In the genomic region with DNA sequence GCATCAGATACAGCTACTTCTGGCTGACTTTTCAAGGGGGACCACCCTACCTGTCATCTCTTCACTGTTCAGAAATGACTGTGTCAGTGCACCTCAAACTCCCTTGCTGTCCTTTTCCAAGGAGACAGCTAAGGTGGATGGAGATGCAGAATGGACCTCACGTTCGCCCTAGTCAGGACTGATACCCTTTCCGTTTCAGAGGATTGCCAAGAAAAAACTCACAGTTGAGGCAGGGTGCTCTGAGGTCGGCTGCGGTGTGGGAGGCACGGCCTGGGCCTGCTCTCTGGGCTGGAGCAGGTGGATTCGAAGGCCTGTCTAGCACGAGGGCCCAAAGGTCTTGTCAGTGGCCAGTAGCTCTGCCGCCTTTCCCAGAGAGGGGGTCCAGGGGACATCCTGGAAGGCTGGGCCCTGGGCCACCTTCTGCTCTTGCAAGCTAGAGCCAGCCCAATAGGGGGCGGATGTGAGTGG, we compare ENCODE assay signal across 6 cellular contexts. TPM values are rescaled to one million over a fixed set of nuclear protein-coding genes. Genes with fewer than 3 reads are reported as not detected.
DNase-seq lines count a peak whose midpoint lies in the region; ATAC-seq and TF ChIP-seq lines count a peak whose summit lies in the region.

No MANE protein-coding gene starts in this region.

- H3K27ac ChIP-seq in SU-DHL-6 (ENCODE audit: low read depth, low read length) (peak overlapping the region; percentile 64), endodermal cell (ENCODE audit: low read depth, low read length) (peak overlapping the region; percentile 75), skin epidermis (peak overlapping the region in 16 of 21 experiments; percentile 69 to 93 (median 78))

- peaks cover 8% of the 10 kb centered on the region for H3K4me1 Mint-ChIP-seq in endodermal cell

- H3K27me3 ChIP-seq in SU-DHL-6 (ENCODE audit: low read length): no peaks in the 10 kb centered on the region
- no peaks in the 10 kb centered on the region for H3K27me3 ChIP-seq in endodermal cell (ENCODE audit: control insufficient read depth, insufficient read depth, low read length, poor library complexity, severe bottlenecking)

- no peaks in the 10 kb centered on the region for H3K4me1 ChIP-seq in endodermal cell (ENCODE audit: control insufficient read depth, insufficient read depth, low read length)

- no peak for DNase-seq in endodermal cell

- no peaks in the 10 kb centered on the region for H3K9me3 Mint-ChIP-seq in endodermal cell

- ATAC-seq in GM18498 (IDR thresholded peaks at IDR 0.05; ENCODE audit: unreplicated experiment): peak; percentile 1
- no peak for ATAC-seq in GM18858 (IDR thresholded peaks at IDR 0.05; ENCODE audit: unreplicated experiment)
- ATAC-seq in GM19023 (IDR thresholded peaks at IDR 0.05; ENCODE audit: unreplicated experiment): no peak

- peak overlapping the region; percentile 93 for H3K27ac Mint-ChIP-seq in endodermal cell

- H3K9me3 ChIP-seq in SU-DHL-6 (ENCODE audit: insufficient read depth, low read length) (no peaks in the 10 kb centered on the region), endodermal cell (ENCODE audit: control insufficient read depth, low read length) (no peaks in the 10 kb centered on the region)

- H3K4me3 Mint-ChIP-seq in endodermal cell: peak overlapping the region; percentile 95

- H3K79me2 ChIP-seq in SU-DHL-6 (ENCODE audit: insufficient read depth, low read length): no peaks in the 10 kb centered on the region

- H3F3A ChIP-seq in SU-DHL-6 (ENCODE audit: insufficient read depth): peaks cover 18% of the 10 kb centered on the region

- H3K9me2 ChIP-seq in SU-DHL-6 (replicated peaks; ENCODE audit: insufficient read depth, low read length): no peaks in the 10 kb centered on the region

- H2AFZ ChIP-seq in SU-DHL-6 (ENCODE audit: low read depth, low read length, severe bottlenecking): peak overlapping the region; percentile 78

- 73 to 88% methylated on average over 8 to 10 of the region's 10 CpGs for WGBS in endodermal cell (ENCODE audit: insufficient coverage in 1 of 2, insufficient read length in 1 of 2), 2 experiments

- H3K36me3 ChIP-seq in SU-DHL-6 (ENCODE audit: low read length) (no peaks in the 10 kb centered on the region), endodermal cell (ENCODE audit: control insufficient read depth, insufficient read depth, low read length) (peaks cover 45% of the 10 kb centered on the region)

- peak overlapping the region; percentile 66 for H3K9ac ChIP-seq in SU-DHL-6 (ENCODE audit: low read length)
- H3K9ac ChIP-seq in endodermal cell (ENCODE audit: extremely low read depth, low read length, poor library complexity, severe bottlenecking): no peak overlapping the region

- peak; percentile 99 for TF ChIP-seq CTCF in SU-DHL-6 (IDR thresholded peaks at IDR 0.05; ENCODE audit: insufficient read depth, low read length, poor library complexity, severe bottlenecking)
- peak; percentile 74 for TF ChIP-seq CTCF in endodermal cell (conservative IDR thresholded peaks at IDR 0.05)

- no peaks in the 10 kb centered on the region for H3K27me3 Mint-ChIP-seq in endodermal cell (ENCODE audit: insufficient read depth)

- peak overlapping the region; percentile 71 for H3K4me3 ChIP-seq in SU-DHL-6 (ENCODE audit: insufficient read depth, low read length, poor library complexity, severe bottlenecking)
- peak overlapping the region; percentile 85 for H3K4me3 ChIP-seq in endodermal cell (ENCODE audit: low read length)
- peak overlapping the region; percentile 37 to 60 (median 42) for H3K4me3 ChIP-seq in skin epidermis

- H3K4me2 ChIP-seq in SU-DHL-6 (ENCODE audit: low read depth, low read length, poor library complexity, severe bottlenecking): peak overlapping the region; percentile 69

- H3K36me3 Mint-ChIP-seq in endodermal cell (ENCODE audit: low read depth): peaks cover 29% of the 10 kb centered on the region

- no peaks in the 10 kb centered on the region for H4K20me1 ChIP-seq in SU-DHL-6 (ENCODE audit: low read depth, low read length)

RNA-seq across cellular contexts. Expression of a gene that starts 2.2 kb away (rescaled TPM):
- total RNA-seq in endodermal cell: under 1 TPM in 1 of 2 donors, not detected in 1; 0.66 TPM
- polyA plus RNA-seq in endodermal cell (2013, experiment 1 of 2): not detected
- polyA plus RNA-seq in endodermal cell (2013, experiment 2 of 2): not detected

RNA-seq across cellular contexts. Expression of a gene that starts 7.2 kb away (rescaled TPM):
- 10 to 100 TPM; 24.6 to 30.1 TPM for total RNA-seq in endodermal cell
- 21.1 TPM for polyA plus RNA-seq in endodermal cell (2013, experiment 1 of 2)
- polyA plus RNA-seq in endodermal cell (2013, experiment 2 of 2): 20.2 TPM

RNA-seq across cellular contexts. Expression of a gene that starts 7.3 kb away (rescaled TPM):
- 100 to 1,000 TPM; 107 to 117 TPM for total RNA-seq in endodermal cell
- polyA plus RNA-seq in endodermal cell (2013, experiment 1 of 2): 73.2 TPM
- 61.5 TPM for polyA plus RNA-seq in endodermal cell (2013, experiment 2 of 2)

RNA-seq across cellular contexts. Expression of a gene that starts 23.8 kb away (rescaled TPM):
- total RNA-seq in endodermal cell: 10 to 100 TPM; 28.1 to 33.6 TPM
- 31.0 TPM for polyA plus RNA-seq in endodermal cell (2013, experiment 1 of 2)
- 28.4 TPM for polyA plus RNA-seq in endodermal cell (2013, experiment 2 of 2)

RNA-seq across cellular contexts. Expression of a gene that starts 24.3 kb away (rescaled TPM):
- total RNA-seq in endodermal cell: 100 to 1,000 TPM; 117 to 123 TPM
- polyA plus RNA-seq in endodermal cell (2013, experiment 1 of 2): 48.3 TPM
- 50.9 TPM for polyA plus RNA-seq in endodermal cell (2013, experiment 2 of 2)
